ENCODE assay signal across 10 cellular contexts in genomic region chr17:7224661-7225111, GRCh38. TPM values are rescaled to one million over a fixed set of nuclear protein-coding genes. Genes with fewer than 3 reads are reported as not detected.
DNase-seq lines count a peak whose midpoint lies in the region; ATAC-seq and TF ChIP-seq lines count a peak whose summit lies in the region.
"Had no signal": no experiment of that assay in that cellular context is flagged by ENCODE, and none has a peak within 500 bp of the region (broad histone marks: within the 10 kb centered on the region; RNA-seq: fewer than 3 reads in every experiment).

No MANE protein-coding gene starts in this region.

- H3K27me3 Mint-ChIP-seq in chondrocyte (ENCODE audit: low read depth) = no peaks in the 10 kb centered on the region
- H3K27me3 Mint-ChIP-seq in endothelial cell (ENCODE audit: unreplicated experiment) = peaks cover 24% of the 10 kb centered on the region

- 61% methylated on average over 15 of the region's 15 CpGs for WGBS in prostate gland

- no peak overlapping the region for H3K9ac ChIP-seq in HUES48 (ENCODE audit: low read depth, low read length)

- H3K36me3 ChIP-seq in HUES48 (ENCODE audit: control insufficient read depth, insufficient read depth, low read length) = peaks cover 85% of the 10 kb centered on the region
- H3K36me3 ChIP-seq in prostate gland = peaks cover 2 to 31% of the 10 kb centered on the region in 2 donors

- H3K4me3 Mint-ChIP-seq in chondrocyte (ENCODE audit: unreplicated experiment) = no peak overlapping the region
- H3K4me3 Mint-ChIP-seq in endothelial cell (ENCODE audit: unreplicated experiment) = no peak overlapping the region

- no peak for TF ChIP-seq POLR2A in prostate gland (IDR thresholded peaks at IDR 0.05)

- no peaks in the 10 kb centered on the region for H3K9me3 ChIP-seq in HUES48 (ENCODE audit: control insufficient read depth, insufficient read depth, low read length)
- no peaks in the 10 kb centered on the region for H3K9me3 ChIP-seq in prostate gland
- H3K9me3 ChIP-seq: BE2C, testis had no signal

- H3K4me1 Mint-ChIP-seq in chondrocyte (ENCODE audit: low read depth) (peaks cover 44% of the 10 kb centered on the region), endothelial cell (ENCODE audit: unreplicated experiment) (peaks cover 15% of the 10 kb centered on the region)

- intact Hi-C loops in prostate gland (cut with DNase I) = no loop called here

- peak overlapping the region; percentile 40 for H3K27ac ChIP-seq in HUES48 (ENCODE audit: low read depth, low read length)
- peak overlapping the region; percentile 57 to 99 for H3K27ac ChIP-seq in prostate gland
- H3K27ac ChIP-seq: testis had no signal

- H3K36me3 Mint-ChIP-seq in chondrocyte (ENCODE audit: low read depth) = peaks cover 29% of the 10 kb centered on the region
- H3K36me3 Mint-ChIP-seq in endothelial cell (ENCODE audit: low read depth, unreplicated experiment) = peaks cover 40% of the 10 kb centered on the region

- H3K9me3 Mint-ChIP-seq in chondrocyte (ENCODE audit: low read depth) (no peaks in the 10 kb centered on the region), endothelial cell (ENCODE audit: unreplicated experiment) (no peaks in the 10 kb centered on the region)

- no peak for DNase-seq in chondrocyte (ENCODE audit: low spot score)
- no peak for DNase-seq in prostate gland (ENCODE audit: low spot score)
- DNase-seq in endothelial cell (ENCODE audit: low spot score) = no peak
- DNase-seq: BE2C, NCI-H187 treated with DMSO at 0.1 percent for 48 hours, NCI-H345, SW 1271, testis had no signal

- ATAC-seq in GM21737 (IDR thresholded peaks at IDR 0.05; ENCODE audit: unreplicated experiment) = no peak

- peak overlapping the region; percentile 80 for H3K27ac Mint-ChIP-seq in chondrocyte (ENCODE audit: unreplicated experiment)
- no peak overlapping the region for H3K27ac Mint-ChIP-seq in endothelial cell (ENCODE audit: unreplicated experiment)

- no peak overlapping the region for H3K4me3 ChIP-seq in HUES48 (ENCODE audit: low read depth, low read length)
- no peak overlapping the region for H3K4me3 ChIP-seq in prostate gland
- H3K4me3 ChIP-seq: testis had no signal

- 0 out of 2 replicates have a peak, but pooled peaks cover 5% of the 10 kb centered on the region for H3K4me1 ChIP-seq in HUES48 (ENCODE audit: control insufficient read depth, insufficient read depth, low read length)
- H3K4me1 ChIP-seq in prostate gland (replicated peaks) = peaks cover 23% of the 10 kb centered on the region
- H3K4me1 ChIP-seq: BE2C had no signal

- TF ChIP-seq CTCF in chondrocyte (IDR thresholded peaks at IDR 0.05) = no peak
- no peak for TF ChIP-seq CTCF in prostate gland (IDR thresholded peaks at IDR 0.05)
- no peak for TF ChIP-seq CTCF in endothelial cell (IDR thresholded peaks at IDR 0.05; ENCODE audit: unreplicated experiment)

- H3K27me3 ChIP-seq in HUES48 (ENCODE audit: control insufficient read depth, insufficient read depth, low read length) (no peaks in the 10 kb centered on the region), prostate gland (replicated peaks; ENCODE audit: insufficient read depth) (no peaks in the 10 kb centered on the region)
- H3K27me3 ChIP-seq: BE2C, testis had no signal

RNA-seq across cellular contexts. Expression of gene ACADVL, which starts 4.9 kb away (rescaled TPM):
- total RNA-seq in chondrocyte (427 to 584 TPM (median 454 TPM) in 3 replicates), prostate gland (100 to 1,000 TPM; 589 to 593 TPM), endothelial cell (ENCODE audit: unreplicated experiment) (281 TPM)

RNA-seq across cellular contexts. Expression of gene DLG4, which starts 5.0 kb away (rescaled TPM):
- 28.3 to 34.4 TPM (median 31.3 TPM) in 3 replicates for total RNA-seq in chondrocyte
- 10 to 100 TPM in 1 of 2 donors, 1 to 10 TPM in 1; 9.3 to 31.6 TPM for total RNA-seq in prostate gland
- 44.3 TPM for total RNA-seq in endothelial cell (ENCODE audit: unreplicated experiment)

RNA-seq across cellular contexts. Expression of gene DVL2, which starts 9.6 kb away (rescaled TPM):
- total RNA-seq in chondrocyte (58.8 to 65.2 TPM (median 59.5 TPM) in 3 replicates), prostate gland (100 to 1,000 TPM in 1 of 2 donors, 10 to 100 TPM in 1; 52.3 to 116 TPM), endothelial cell (ENCODE audit: unreplicated experiment) (58.2 TPM)

RNA-seq across cellular contexts. Expression of gene PHF23, which starts 14.6 kb away (rescaled TPM):
- total RNA-seq in chondrocyte = 49.5 to 57.8 TPM (median 53.1 TPM) in 3 replicates
- 10 to 100 TPM; 41.2 to 92.5 TPM for total RNA-seq in prostate gland
- total RNA-seq in endothelial cell (ENCODE audit: unreplicated experiment) = 80.9 TPM

RNA-seq across cellular contexts. Expression of gene GABARAP, which starts 17.6 kb away (rescaled TPM):
- 449 to 459 TPM (median 455 TPM) in 3 replicates for total RNA-seq in chondrocyte
- total RNA-seq in prostate gland = 100 to 1,000 TPM; 493 to 527 TPM
- total RNA-seq in endothelial cell (ENCODE audit: unreplicated experiment) = 418 TPM
